Comparison of ENCODE assay signal across 8 cellular contexts in the genomic region with DNA sequence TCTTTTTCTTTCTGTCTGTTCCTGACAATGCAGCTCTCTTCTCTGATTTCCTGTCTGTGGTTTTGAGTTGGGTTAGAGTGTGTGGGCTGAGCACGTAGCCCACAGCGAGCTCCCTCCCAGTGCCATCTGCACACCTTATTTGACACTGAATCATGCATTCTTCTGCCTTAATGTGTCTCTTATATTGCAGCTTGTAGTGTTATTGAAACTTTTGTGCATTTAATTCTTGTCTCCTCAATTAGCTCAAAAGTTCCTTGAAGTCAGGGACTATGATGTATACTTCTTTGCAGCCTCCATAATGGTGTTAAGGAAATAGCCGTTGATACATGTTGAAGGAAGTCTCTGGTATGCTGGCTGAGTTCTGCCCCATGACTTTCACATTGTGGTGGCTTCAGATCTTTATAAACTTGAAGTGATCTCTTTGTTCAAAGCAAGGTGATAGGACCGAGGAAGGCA.
DNase-seq lines count a peak whose midpoint lies in the region; ATAC-seq and TF ChIP-seq lines count a peak whose summit lies in the region.

No MANE protein-coding gene starts in this region.

- 64 to 80% (median 65%) methylated on average over 4 of the region's 4 CpGs for WGBS in stomach, 5 donors

- peak overlapping the region; percentile 54 for H3K4me2 ChIP-seq in OCI-LY7 (ENCODE audit: low read length)

- ATAC-seq in GM18511 (IDR thresholded peaks at IDR 0.05; ENCODE audit: unreplicated experiment) (peak; percentile 88), HG02678 (IDR thresholded peaks at IDR 0.05; ENCODE audit: unreplicated experiment) (peak; percentile 67), left lobe of liver (peak; percentile 32), lower lobe of right lung (no peak)

- no peak for TF ChIP-seq EP300 in stomach (IDR thresholded peaks at IDR 0.05)

- peaks cover 13% of the 10 kb centered on the region; the same call in 1 of the 2 replicates for H3K9me3 ChIP-seq in OCI-LY7 (ENCODE audit: low read length)
- no peaks in the 10 kb centered on the region for H3K9me3 ChIP-seq in lower lobe of right lung
- peaks cover 0 to under 1% (median 0%) of the 10 kb centered on the region in 4 donors for H3K9me3 ChIP-seq in stomach

- CTCF ChIA-PET in OCI-LY7 (lab: Charles Lee; ENCODE audit: unreplicated experiment) = interaction anchor here (0.7 kb wide), 1 partner anchor 57 kb away, joined by 3 read pairs; no protein-coding TSS in a partner anchor

- H3K4me1 ChIP-seq in OCI-LY7 (ENCODE audit: insufficient read depth, low read length, poor library complexity, severe bottlenecking) (peaks cover 73% of the 10 kb centered on the region), lower lobe of right lung (no peaks in the 10 kb centered on the region), stomach (no peaks in the 10 kb centered on the region)

- no peak for TF ChIP-seq POLR2A in stomach (IDR thresholded peaks at IDR 0.05)

- DNase-seq in OCI-LY7 (ENCODE audit: low spot score) (peak; percentile 68), left lobe of liver (ENCODE audit: low spot score) (no peak), NCI-H2081 treated with DMSO at 0.1 percent for 48 hours (lab: John Stamatoyannopoulos, UW) (no peak), lower lobe of right lung (no peak), stomach (no peak), DMS53 treated with DMSO at 0.1 percent for 48 hours (lab: John Stamatoyannopoulos, UW; ENCODE audit: unreplicated experiment) (no peak)

- peak overlapping the region; percentile 90 for H2AFZ ChIP-seq in OCI-LY7 (ENCODE audit: low read length)

- intact Hi-C loops in OCI-LY7 (cut with micrococcal nuclease; ENCODE audit: unreplicated experiment) = loop anchor here (2.0 kb wide), 1 partner anchor 32 kb away; no protein-coding TSS in a partner anchor
- intact Hi-C loops in lower lobe of right lung (cut with DNase I) = no loop called here
- intact Hi-C loops in stomach (cut with DNase I; ENCODE audit: low total_unique reads) = no loop called here

- H3K36me3 ChIP-seq in OCI-LY7 (ENCODE audit: insufficient read depth, low read length) (peaks cover 3% of the 10 kb centered on the region), lower lobe of right lung (no peaks in the 10 kb centered on the region), stomach (no peaks in the 10 kb centered on the region)

- H3K9me2 ChIP-seq in OCI-LY7 (ENCODE audit: insufficient read depth, low read length) = no peaks in the 10 kb centered on the region

- no peaks in the 10 kb centered on the region for H4K20me1 ChIP-seq in OCI-LY7 (ENCODE audit: insufficient read depth, low read length)

- H3K4me3 ChIP-seq in OCI-LY7 (ENCODE audit: low read depth, low read length, poor library complexity, severe bottlenecking) (no peak overlapping the region), lower lobe of right lung (no peak overlapping the region), stomach (no peak overlapping the region)

- peak overlapping the region; percentile 62 for H3K27ac ChIP-seq in OCI-LY7 (ENCODE audit: low read depth, low read length, poor library complexity, severe bottlenecking)
- H3K27ac ChIP-seq in lower lobe of right lung = no peak overlapping the region
- H3K27ac ChIP-seq in stomach = no peak overlapping the region

- no peaks in the 10 kb centered on the region for H3K27me3 ChIP-seq in lower lobe of right lung (ENCODE audit: low read depth)
- H3K27me3 ChIP-seq in stomach = no peaks in the 10 kb centered on the region

- H3K79me2 ChIP-seq in OCI-LY7 (ENCODE audit: insufficient read depth, low read depth, low read length) = no peaks in the 10 kb centered on the region

- POLR2A ChIA-PET in OCI-LY7 (lab: Charles Lee) = interaction anchor here (0.6 to 1.9 kb wide), 18 partner anchors 11 to 260 kb away, joined by 3 to 11 read pairs (median 4); no protein-coding TSS in a partner anchor

- TF ChIP-seq CTCF in OCI-LY7 (conservative IDR thresholded peaks at IDR 0.05; ENCODE audit: low read length) (no peak), lower lobe of right lung (IDR thresholded peaks at IDR 0.05) (no peak), stomach (IDR thresholded peaks at IDR 0.05) (no peak)

- BruUV-seq in OCI-LY7 (replicated peaks; lab: Mats Ljungman, UMichigan) = no TSS peak

Comparison
In these comparisons a context has a peak if more than half of its experiments do, and no peak if none do; other contexts are left out.
1. ATAC-seq: peak in GM18511 (single experiment), HG02678 (single experiment) and left lobe of liver (single experiment); none in lower lobe of right lung (0 of 2).